1 cellular context compared by ENCODE assay signal in the genomic region with DNA sequence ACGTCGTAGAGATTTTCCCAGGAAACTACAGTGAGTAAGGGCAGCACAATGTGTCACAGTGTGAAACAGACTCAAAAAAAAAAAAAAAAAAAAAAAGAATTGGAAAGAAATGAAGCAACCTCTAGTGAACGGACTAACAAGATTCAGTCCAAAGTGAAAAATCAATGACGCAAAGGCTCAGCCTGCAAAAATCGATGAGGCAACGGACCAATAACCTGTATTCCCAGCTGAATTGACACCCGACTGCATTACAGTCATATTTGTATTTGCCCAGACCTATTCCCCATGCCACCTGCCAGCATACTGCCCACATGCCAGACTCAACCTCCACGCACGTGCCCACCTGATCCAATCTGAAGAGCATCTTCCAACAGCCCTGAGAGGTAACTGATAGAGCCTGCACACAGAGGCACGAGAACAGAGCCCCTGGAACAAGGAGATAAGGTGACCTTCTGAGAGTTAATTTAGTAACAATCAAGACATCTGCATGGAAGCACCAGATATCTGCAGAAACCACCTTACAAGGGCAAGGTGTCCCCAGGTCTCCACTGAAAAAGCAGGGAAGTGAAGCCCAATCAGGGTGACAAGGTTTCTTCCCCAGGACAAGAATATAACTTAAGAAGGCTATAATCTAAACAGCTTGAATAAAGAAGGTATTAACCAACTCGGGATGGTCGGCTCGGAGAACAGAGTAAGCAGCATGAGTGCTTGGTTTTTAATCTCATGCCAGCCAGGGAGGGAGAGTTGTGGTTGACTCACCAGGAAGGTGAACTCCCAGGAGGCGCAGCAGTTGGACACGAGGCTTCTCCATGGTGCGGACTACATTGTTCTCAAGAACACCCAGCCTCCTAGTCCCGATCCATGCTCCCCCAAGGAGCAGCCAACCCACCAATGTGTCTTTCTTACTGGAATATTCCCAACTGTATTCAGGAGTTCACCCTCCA.
TF ChIP-seq lines count a peak whose summit lies in the region.

No MANE protein-coding gene starts in this region.

TF ChIP-seq in H1, 55 proteins besides CTCF, POLR2A, EP300 and RAD21 (continued from another document):
- TF ChIP-seq, protein P1, sequence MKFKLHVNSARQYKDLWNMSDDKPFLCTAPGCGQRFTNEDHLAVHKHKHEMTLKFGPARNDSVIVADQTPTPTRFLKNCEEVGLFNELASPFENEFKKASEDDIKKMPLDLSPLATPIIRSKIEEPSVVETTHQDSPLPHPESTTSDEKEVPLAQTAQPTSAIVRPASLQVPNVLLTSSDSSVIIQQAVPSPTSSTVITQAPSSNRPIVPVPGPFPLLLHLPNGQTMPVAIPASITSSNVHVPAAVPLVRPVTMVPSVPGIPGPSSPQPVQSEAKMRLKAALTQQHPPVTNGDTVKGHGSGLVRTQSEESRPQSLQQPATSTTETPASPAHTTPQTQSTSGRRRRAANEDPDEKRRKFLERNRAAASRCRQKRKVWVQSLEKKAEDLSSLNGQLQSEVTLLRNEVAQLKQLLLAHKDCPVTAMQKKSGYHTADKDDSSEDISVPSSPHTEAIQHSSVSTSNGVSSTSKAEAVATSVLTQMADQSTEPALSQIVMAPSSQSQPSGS (IDR thresholded peaks at IDR 0.05; ENCODE audit: low read length), result no peak
- TF ChIP-seq TAF1 (IDR thresholded peaks at IDR 0.05; ENCODE audit: low read depth, low read length) (no peak), CHD2 (IDR thresholded peaks at IDR 0.05; ENCODE audit: low read length) (no peak), POU5F1 (IDR thresholded peaks at IDR 0.05; ENCODE audit: low read depth, low read length) (no peak), TCF12 (IDR thresholded peaks at IDR 0.05; ENCODE audit: low read depth, low read length) (no peak), SP1 (IDR thresholded peaks at IDR 0.05; ENCODE audit: low read depth, low read length) (no peak), RFX5 (IDR thresholded peaks at IDR 0.05; ENCODE audit: borderline replicate concordance, low read depth, low read length) (no peak), JUND (IDR thresholded peaks at IDR 0.05; ENCODE audit: low read length) (no peak), SAP30 (IDR thresholded peaks at IDR 0.05; ENCODE audit: insufficient read depth, insufficient replicate concordance, low read length) (no peak), CBX5 (IDR thresholded peaks at IDR 0.05; ENCODE audit: low read depth, low read length) (no peak), MAFK (IDR thresholded peaks at IDR 0.05; ENCODE audit: low read depth, low read length) (no peak), TBP (IDR thresholded peaks at IDR 0.05; ENCODE audit: low read depth, low read length) (no peak), SUZ12 (IDR thresholded peaks at IDR 0.05; ENCODE audit: low read length) (no peak)
